Comparison of ENCODE assay signal across 15 cellular contexts in the genomic region with DNA sequence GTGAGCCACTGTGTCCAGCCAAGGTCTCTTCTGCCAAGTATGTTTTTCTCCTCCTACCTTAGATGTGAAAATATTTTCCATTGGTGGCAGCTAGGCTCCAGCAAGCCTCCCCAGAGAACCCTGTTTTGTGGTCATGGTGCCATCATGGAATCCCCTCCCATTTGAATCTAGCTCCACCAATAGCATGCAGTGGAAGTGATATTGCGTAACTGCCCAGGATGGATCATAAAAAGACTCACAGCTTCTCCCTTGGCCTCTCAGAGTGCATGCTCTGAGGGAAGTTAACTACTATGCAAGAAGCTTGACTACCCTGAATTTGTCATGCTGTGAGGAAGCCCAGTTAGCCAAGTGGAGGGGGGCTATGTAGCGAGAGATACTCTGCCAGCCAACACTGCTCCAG.
"Had no signal": no experiment of that assay in that cellular context is flagged by ENCODE, and none has a peak within 500 bp of the region (broad histone marks: within the 10 kb centered on the region; RNA-seq: fewer than 3 reads in every experiment).

No MANE protein-coding gene starts in this region.

- FAIRE-seq: kidney, pancreas had no signal

- H3K4me3 ChIP-seq: hepatocyte, left ventricle myocardium inferior, neural progenitor cell, pancreas, upper lobe of left lung had no signal

- H3K27ac Mint-ChIP-seq: brain; endodermal cell; neural progenitor cell; T-helper 2 cell treated with Interferon-gamma antibody and Interleukin-4, amounts not matched to agents 5 μg/mL and 100 μg/mL, for 36 hours had no signal

- H3K36me3 Mint-ChIP-seq: brain, neural progenitor cell had no signal

- H3K4me3 Mint-ChIP-seq: brain; endodermal cell; neural progenitor cell; T-helper 2 cell treated with Interferon-gamma antibody and Interleukin-4, amounts not matched to agents 5 μg/mL and 100 μg/mL, for 36 hours had no signal

- H3K4me1 Mint-ChIP-seq: endodermal cell had no signal

- H3K9me3 Mint-ChIP-seq: brain, endodermal cell had no signal

- H3K9me3 ChIP-seq: left ventricle myocardium inferior, pancreas, upper lobe of left lung had no signal

- H3K27me3 ChIP-seq: neural progenitor cell, pancreas, upper lobe of left lung had no signal

- H3K4me1 ChIP-seq: left ventricle myocardium inferior, pancreas, upper lobe of left lung had no signal

- H3K27ac ChIP-seq: hepatocyte, left ventricle myocardium inferior, neural progenitor cell, pancreas, upper lobe of left lung had no signal

- H3K36me3 ChIP-seq: left ventricle myocardium inferior, neural progenitor cell, pancreas, upper lobe of left lung had no signal

- DNase-seq: activated CD4-positive, alpha-beta T cell treated with anti-CD3 and anti-CD28 coated beads for 1 hour; activated naive CD4-positive, alpha-beta T cell; amniotic stem cell; endodermal cell; erythroblast; kidney; left ventricle myocardium inferior; pancreas; stimulated activated CD4-positive, alpha-beta T cell treated with anti-CD3 and anti-CD28 coated beads, Interleukin-2, amount 100 ng/mL, for 48 hours; stimulated activated naive CD4-positive, alpha-beta T cell treated with Interleukin-2 at 50 U/mL for 16 hours; upper lobe of left lung had no signal
